Comparison of ENCODE assay signal across 8 cellular contexts in genomic region chr1:172394167-172394751, GRCh38. TPM values are rescaled to one million over a fixed set of nuclear protein-coding genes. Genes with fewer than 3 reads are reported as not detected.
DNase-seq lines count a peak whose midpoint lies in the region; ATAC-seq and TF ChIP-seq lines count a peak whose summit lies in the region.

No MANE protein-coding gene starts in this region.

- H2BK12ac ChIP-seq in neuronal stem cell (ENCODE audit: low read length), result no peak overlapping the region

- no peaks in the 10 kb centered on the region for H3K9me3 Mint-ChIP-seq in naive thymus-derived CD4-positive, alpha-beta T cell

- no peak overlapping the region for H3K4ac ChIP-seq in neuronal stem cell (ENCODE audit: low read length)

- H2AFZ ChIP-seq in neuronal stem cell (ENCODE audit: low read length), result no peak overlapping the region

- in situ Hi-C loops in GM13977 (cut with MboI; ENCODE audit: low pct_unique_long_range_greater_than_20kb, low sequenced_read_pairs, unreplicated experiment), result loop anchor here (10.0 to 25.0 kb wide), 3 partner anchors 49 to 389 kb away; no protein-coding TSS in a partner anchor

- 8% methylated on average over 4 of the region's 4 CpGs for WGBS in thymus
- no CpG with 5 or more reads among the region's 4 CpGs for WGBS in neuronal stem cell (ENCODE audit: extremely low coverage in 2 of 2, insufficient read length in 2 of 2, insufficient replicate concordance in 1 of 2), 2 donors

- peak overlapping the region; percentile 94 to 100 (median 96) for H3K27ac Mint-ChIP-seq in naive thymus-derived CD4-positive, alpha-beta T cell

- no peaks in the 10 kb centered on the region for H3K27me3 ChIP-seq in ascending aorta
- no peaks in the 10 kb centered on the region for H3K27me3 ChIP-seq in naive thymus-derived CD4-positive, alpha-beta T cell (ENCODE audit: control insufficient read depth in 2 of 2, insufficient read depth in 2 of 2, low read length in 2 of 2)
- no peaks in the 10 kb centered on the region for H3K27me3 ChIP-seq in thymus (ENCODE audit: control insufficient read depth, insufficient read depth)
- no peaks in the 10 kb centered on the region for H3K27me3 ChIP-seq in neuronal stem cell (ENCODE audit: control insufficient read depth in 3 of 3, insufficient read depth in 3 of 3, low read depth in 1 of 3, low read length in 3 of 3)

- no peak for TF ChIP-seq CTCF in GM13977 (IDR thresholded peaks at IDR 0.05; ENCODE audit: extremely low read depth, insufficient read depth, missing control alignments)
- TF ChIP-seq CTCF in ascending aorta (IDR thresholded peaks at IDR 0.05), result no peak

- H3K18ac ChIP-seq in neuronal stem cell (ENCODE audit: low read length), result no peak overlapping the region

- H3K4me1 ChIP-seq in ascending aorta (peaks cover 0 to 28% of the 10 kb centered on the region in 2 donors), thymus (ENCODE audit: control insufficient read depth, insufficient read depth, low read length) (peaks cover 5% of the 10 kb centered on the region), neuronal stem cell (ENCODE audit: control insufficient read depth in 2 of 2, insufficient read depth in 1 of 2, low read depth in 1 of 2, low read length in 2 of 2) (peaks cover 4 to 24% of the 10 kb centered on the region in 2 donors)
- H3K4me1 ChIP-seq in naive thymus-derived CD4-positive, alpha-beta T cell (ENCODE audit: control insufficient read depth in 2 of 2, insufficient read depth in 2 of 2, low read length in 2 of 2), result peaks cover 22 to 38% of the 10 kb centered on the region in 2 donors

- peaks cover 0 to 16% (median 0%) of the 10 kb centered on the region in 5 donors for H3K36me3 Mint-ChIP-seq in naive thymus-derived CD4-positive, alpha-beta T cell

- peak; percentile 81 for ATAC-seq in HG02642 (IDR thresholded peaks at IDR 0.05; ENCODE audit: poor library complexity, unreplicated experiment)
- ATAC-seq in naive thymus-derived CD4-positive, alpha-beta T cell, result peak; percentile 94

- no peak overlapping the region for H2BK15ac ChIP-seq in neuronal stem cell (ENCODE audit: low read length)

- no peak overlapping the region for H4K8ac ChIP-seq in neuronal stem cell (ENCODE audit: low read depth, low read length)

- peaks cover 0 to 16% (median 0%) of the 10 kb centered on the region in 5 donors for H3K27me3 Mint-ChIP-seq in naive thymus-derived CD4-positive, alpha-beta T cell

- no peak overlapping the region for H2BK5ac ChIP-seq in neuronal stem cell (ENCODE audit: low read length)

- H3K23ac ChIP-seq in neuronal stem cell (ENCODE audit: low read depth, low read length, poor library complexity), result no peak overlapping the region

- CTCF ChIA-PET in naive thymus-derived CD4-positive, alpha-beta T cell (lab: Charles Lee), result interaction anchor here (0.6 to 2.9 kb wide), 18 partner anchors 11 to 412 kb away, joined by 3 to 15 read pairs (median 4); no protein-coding TSS in a partner anchor

- H3K36me3 ChIP-seq in ascending aorta (no peaks in the 10 kb centered on the region), thymus (ENCODE audit: control insufficient read depth, insufficient read depth) (no peaks in the 10 kb centered on the region), neuronal stem cell (replicated peaks in 1 of 2; ENCODE audit: control insufficient read depth in 2 of 2, insufficient read depth in 2 of 2, low read length in 2 of 2) (no peaks in the 10 kb centered on the region)
- H3K36me3 ChIP-seq in naive thymus-derived CD4-positive, alpha-beta T cell (ENCODE audit: control insufficient read depth in 2 of 3, insufficient read depth in 3 of 3, low read length in 3 of 3), result no peaks in the 10 kb centered on the region

- H3K4me3 ChIP-seq in ascending aorta (peak overlapping the region in 1 of 2 donors; percentile 30), thymus (ENCODE audit: low read length) (no peak overlapping the region), neuronal stem cell (ENCODE audit: low read length in 2 of 2) (no peak overlapping the region)
- H3K4me3 ChIP-seq in naive thymus-derived CD4-positive, alpha-beta T cell (ENCODE audit: low read length), result peak overlapping the region; percentile 51

- H3K79me1 ChIP-seq in neuronal stem cell (ENCODE audit: low read depth, low read length), result no peaks in the 10 kb centered on the region

- peak overlapping the region; percentile 48 to 85 (median 73) for H3K4me3 Mint-ChIP-seq in naive thymus-derived CD4-positive, alpha-beta T cell

- no peak overlapping the region for H2AK5ac ChIP-seq in neuronal stem cell (ENCODE audit: low read depth, low read length)

- H3K27ac ChIP-seq in ascending aorta (peak overlapping the region; percentile 50 to 54), thymus (ENCODE audit: low read depth) (peak overlapping the region; percentile 74), neuronal stem cell (replicated peaks; ENCODE audit: low read length) (no peak overlapping the region)
- H3K27ac ChIP-seq in naive thymus-derived CD4-positive, alpha-beta T cell (ENCODE audit: low read depth, low read length), result peak overlapping the region; percentile 66

- DNase-seq in GM13977 (ENCODE audit: low spot score) (peak; percentile 56), T-helper 1 cell (peak in 3 of 5 donors; percentile 35 to 89 (median 47)), ascending aorta (ENCODE audit: low spot score in 2 of 2) (no peak), posterior vena cava (ENCODE audit: low spot score) (no peak), neuronal stem cell (ENCODE audit: low spot score) (no peak)
- peak in 8 of 9 donors; percentile 54 to 83 (median 77) for DNase-seq in naive thymus-derived CD4-positive, alpha-beta T cell

- no peak overlapping the region for H4K91ac ChIP-seq in neuronal stem cell (ENCODE audit: low read depth, low read length, poor library complexity)

- H3K9me3 ChIP-seq in ascending aorta, result no peaks in the 10 kb centered on the region
- H3K9me3 ChIP-seq in naive thymus-derived CD4-positive, alpha-beta T cell (ENCODE audit: control insufficient read depth in 2 of 3, low read length in 3 of 3), result no peaks in the 10 kb centered on the region
- no peaks in the 10 kb centered on the region for H3K9me3 ChIP-seq in thymus (ENCODE audit: control insufficient read depth)
- H3K9me3 ChIP-seq in neuronal stem cell (replicated peaks in 1 of 2; ENCODE audit: control insufficient read depth in 2 of 2, insufficient read depth in 1 of 2, low read depth in 1 of 2, low read length in 2 of 2), result no peaks in the 10 kb centered on the region

- POLR2A ChIA-PET in naive thymus-derived CD4-positive, alpha-beta T cell (lab: Charles Lee), result interaction anchor here (0.6 to 11.7 kb wide), 24 partner anchors 9 to 909 kb away, joined by 3 to 94 read pairs (median 4); partner anchors contain the start of genes PRRC2C and SUCO

- H3K9ac ChIP-seq in neuronal stem cell (ENCODE audit: low read depth, low read length, poor library complexity), result no peak overlapping the region

- H2BK120ac ChIP-seq in neuronal stem cell (ENCODE audit: low read depth, low read length), result no peak overlapping the region

- intact Hi-C loops in ascending aorta (cut with DNase I), result no loop called here
- intact Hi-C loops in naive thymus-derived CD4-positive, alpha-beta T cell (cut with micrococcal nuclease), result loop anchor here (1.0 to 10.0 kb wide), 10 partner anchors 13 to 739 kb away; partner anchors contain the start of genes MYOC (in 1 of the 2) and SUCO (in 1 of the 2)
- intact Hi-C loops in posterior vena cava (cut with DNase I), result loop anchor here in 1 of 2 donors (10.0 kb wide), 1 partner anchor 109 kb away; no protein-coding TSS in a partner anchor

- H3K4me1 Mint-ChIP-seq in naive thymus-derived CD4-positive, alpha-beta T cell, result peaks cover 26 to 76% (median 69%) of the 10 kb centered on the region in 7 donors

- H3K14ac ChIP-seq in neuronal stem cell (ENCODE audit: low read length), result no peak overlapping the region

- no peak overlapping the region for H3K4me2 ChIP-seq in neuronal stem cell (ENCODE audit: insufficient read depth, low read length, poor library complexity, severe bottlenecking)

RNA-seq across cellular contexts. Expression of gene C1orf105, which starts 26.2 kb away (rescaled TPM):
- not detected for total RNA-seq in ascending aorta
- total RNA-seq in naive thymus-derived CD4-positive, alpha-beta T cell, result under 1 TPM in 1 of 5 experiments, not detected in 4; 0.86 TPM
- not detected for polyA plus RNA-seq in naive thymus-derived CD4-positive, alpha-beta T cell
- 0.30 TPM for polyA plus RNA-seq in thymus
- total RNA-seq in posterior vena cava, result not detected
- polyA plus RNA-seq in neuronal stem cell (2013, experiment 1 of 2), result 0.32 TPM
- polyA plus RNA-seq in neuronal stem cell (2013, experiment 2 of 2), result 0.43 TPM

RNA-seq across cellular contexts. Expression of gene PIGC, which starts 49.6 kb away (rescaled TPM):
- total RNA-seq in ascending aorta (20.0 TPM), posterior vena cava (10 to 100 TPM; 18.4 to 22.3 TPM)
- total RNA-seq in naive thymus-derived CD4-positive, alpha-beta T cell, result 10 to 100 TPM; 21.1 to 57.4 (median 25.1) TPM
- polyA plus RNA-seq in naive thymus-derived CD4-positive, alpha-beta T cell, result 100 to 1,000 TPM; 122 to 142 TPM
- polyA plus RNA-seq in thymus, result 41.0 TPM
- 24.2 TPM for polyA plus RNA-seq in neuronal stem cell (2013, experiment 1 of 2)
- 23.2 TPM for polyA plus RNA-seq in neuronal stem cell (2013, experiment 2 of 2)

Comparison
In these comparisons a context has a peak if more than half of its experiments do, and no peak if none do; other contexts are left out.
1. DNase-seq: peak in GM13977 (single experiment), T-helper 1 cell (3 of 5) and naive thymus-derived CD4-positive, alpha-beta T cell (8 of 9); none in ascending aorta (0 of 2), posterior vena cava (single experiment) and neuronal stem cell (single experiment).